1 cellular context compared by ENCODE assay signal in genomic region chr15:28396022-28396421, GRCh38.
TF ChIP-seq lines count a peak whose summit lies in the region.

No MANE protein-coding gene starts in this region.

TF ChIP-seq in A549, 52 proteins besides CTCF, POLR2A, EP300 and RAD21:
- TF ChIP-seq ZC3H11A (IDR thresholded peaks at IDR 0.05): peak; percentile 17; the same call in 1 of the 2 replicates
